Comparison of ENCODE assay signal across 9 cellular contexts in the genomic region with DNA sequence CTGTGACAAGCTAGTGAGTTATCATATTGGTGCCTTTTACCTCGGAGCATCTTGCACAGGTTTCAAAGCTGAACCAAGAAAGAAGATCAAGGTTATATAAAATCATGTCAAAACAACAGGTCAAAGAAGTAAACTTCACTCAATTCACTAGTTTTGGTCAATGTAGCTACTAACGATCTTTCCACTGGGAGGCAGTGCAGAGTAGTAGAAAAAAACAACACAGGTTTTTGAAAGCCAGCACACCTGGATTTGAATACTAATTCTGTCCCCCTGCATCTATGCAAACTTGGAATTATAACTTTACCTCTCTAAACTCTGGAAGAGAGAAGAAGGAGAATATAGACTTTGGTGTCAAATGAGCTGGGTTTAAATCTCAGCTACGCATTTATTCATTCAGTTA.
DNase-seq lines count a peak whose midpoint lies in the region; ATAC-seq and TF ChIP-seq lines count a peak whose summit lies in the region.
"Had no signal": no experiment of that assay in that cellular context is flagged by ENCODE, and none has a peak within 500 bp of the region (broad histone marks: within the 10 kb centered on the region; RNA-seq: fewer than 3 reads in every experiment).

No MANE protein-coding gene starts in this region.

- H3K4me1 ChIP-seq in left ventricle myocardium inferior, result peaks cover 2% of the 10 kb centered on the region

- no peak overlapping the region for H3K4me3 Mint-ChIP-seq in activated CD4-positive, alpha-beta T cell treated with anti-CD3 and anti-CD28 coated beads, Interleukin-2, amount 10 ng/mL, durations not matched to agents 24 days and 14 days

- no peaks in the 10 kb centered on the region for H3K4me1 Mint-ChIP-seq in activated CD4-positive, alpha-beta T cell treated with anti-CD3 and anti-CD28 coated beads, Interleukin-2, amount 10 ng/mL, durations not matched to agents 24 days and 14 days

- TF ChIP-seq CTCF in left ventricle myocardium inferior (IDR thresholded peaks at IDR 0.05; ENCODE audit: borderline replicate concordance) (peak; percentile 46), fibroblast of the aortic adventitia (IDR thresholded peaks at IDR 0.05; ENCODE audit: insufficient read depth, low read length) (peak; percentile 43)

- no peaks in the 10 kb centered on the region for H3K36me3 ChIP-seq in left ventricle myocardium inferior

- H3K27me3 Mint-ChIP-seq in activated CD4-positive, alpha-beta T cell treated with anti-CD3 and anti-CD28 coated beads, Interleukin-2, amount 10 ng/mL, durations not matched to agents 24 days and 14 days, result no peaks in the 10 kb centered on the region

- H3K27ac Mint-ChIP-seq in activated CD4-positive, alpha-beta T cell treated with anti-CD3 and anti-CD28 coated beads, Interleukin-2, amount 10 ng/mL, durations not matched to agents 24 days and 14 days, result no peak overlapping the region

- H3K9me3 Mint-ChIP-seq in activated CD4-positive, alpha-beta T cell treated with anti-CD3 and anti-CD28 coated beads, Interleukin-2, amount 10 ng/mL, durations not matched to agents 24 days and 14 days, result no peaks in the 10 kb centered on the region

- DNase-seq in left ventricle myocardium inferior, result no peak
- no peak for DNase-seq in left ventricle myocardium superior
- DNase-seq in NCI-H82 treated with DMSO at 0.1 percent for 48 hours (lab: John Stamatoyannopoulos, UW; ENCODE audit: unreplicated experiment), result peak; percentile 1
- peak; percentile 8 for DNase-seq in fibroblast of the aortic adventitia (ENCODE audit: low read depth)
- no peak for DNase-seq in activated CD4-positive, alpha-beta T cell treated with anti-CD3 and anti-CD28 coated beads, Interleukin-2, amount 10 ng/mL, durations not matched to agents 24 days and 14 days
- DNase-seq in GM19238 (ENCODE audit: insufficient read length, low spot score), result no peak
- DNase-seq: stimulated activated CD4-positive, alpha-beta T cell treated with anti-CD3 and anti-CD28 coated beads, Interleukin-4, amount 100 ng/mL, for 4 hours had no signal

- no peak for ATAC-seq in left ventricle myocardium superior
- no peak for ATAC-seq in GM21360 (IDR thresholded peaks at IDR 0.05; ENCODE audit: unreplicated experiment)
- ATAC-seq in HG03097 (IDR thresholded peaks at IDR 0.05; ENCODE audit: low FRiP score, unreplicated experiment), result no peak

- no peak overlapping the region for H3K4me3 ChIP-seq in left ventricle myocardium inferior
- H3K4me3 ChIP-seq in fibroblast of the aortic adventitia (ENCODE audit: low read depth, low read length), result no peak overlapping the region

- H3K27ac ChIP-seq in left ventricle myocardium inferior (replicated peaks), result no peak overlapping the region

- H3K36me3 Mint-ChIP-seq in activated CD4-positive, alpha-beta T cell treated with anti-CD3 and anti-CD28 coated beads, Interleukin-2, amount 10 ng/mL, durations not matched to agents 24 days and 14 days (ENCODE audit: low read depth), result no peaks in the 10 kb centered on the region

- no peaks in the 10 kb centered on the region for H3K9me3 ChIP-seq in left ventricle myocardium inferior (replicated peaks)

- intact Hi-C loops in left ventricle myocardium inferior (cut with micrococcal nuclease) (no loop called here), left ventricle myocardium superior (cut with micrococcal nuclease) (no loop called here)
- intact Hi-C loops in activated CD4-positive, alpha-beta T cell treated with anti-CD3 and anti-CD28 coated beads, Interleukin-2, amount 10 ng/mL, durations not matched to agents 24 days and 14 days (cut with micrococcal nuclease), result no loop called here

- H3K27me3 ChIP-seq in left ventricle myocardium inferior (ENCODE audit: low read depth), result no peaks in the 10 kb centered on the region

Comparison
In these comparisons a context has a peak if more than half of its experiments do, and no peak if none do; other contexts are left out.
1. DNase-seq: peak in NCI-H82 treated with DMSO at 0.1 percent for 48 hours (single experiment) and fibroblast of the aortic adventitia (single experiment); none in left ventricle myocardium inferior (single experiment), left ventricle myocardium superior (single experiment), activated CD4-positive, alpha-beta T cell treated with anti-CD3 and anti-CD28 coated beads, Interleukin-2, amount 10 ng/mL, durations not matched to agents 24 days and 14 days (single experiment) and GM19238 (single experiment).